13 cellular contexts compared by ENCODE assay signal in the genomic region with DNA sequence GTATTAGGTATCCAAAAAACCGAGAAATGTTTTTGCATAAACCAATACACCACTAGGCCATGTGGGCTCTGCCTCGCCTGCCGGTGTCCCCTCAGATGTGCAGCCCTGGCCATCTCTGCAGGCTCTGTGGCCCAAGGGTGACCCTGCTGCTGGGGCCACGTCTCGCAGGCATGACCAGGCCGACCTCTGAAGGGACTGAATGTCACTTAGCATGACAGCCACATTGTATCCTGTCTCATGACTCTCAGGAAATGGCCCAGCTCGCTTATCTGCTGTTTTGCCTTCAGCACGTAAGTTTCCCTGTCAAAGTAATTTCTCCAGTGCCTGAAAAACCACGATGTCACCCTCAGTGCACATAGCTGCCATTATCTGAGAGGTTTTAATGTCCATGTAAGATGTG.
"Had no signal": no experiment of that assay in that cellular context is flagged by ENCODE, and none has a peak within 500 bp of the region (broad histone marks: within the 10 kb centered on the region; RNA-seq: fewer than 3 reads in every experiment).

No MANE protein-coding gene starts in this region.

- H3K4me1 ChIP-seq: foreskin keratinocyte had no signal

- H3K27me3 ChIP-seq: ascending aorta, foreskin keratinocyte, hepatocyte, ovary, testis had no signal

- H3K36me3 ChIP-seq: ascending aorta, ovary had no signal

- H3K9me3 ChIP-seq: ascending aorta, ovary, testis had no signal

- H3K4me3 ChIP-seq: ascending aorta, hepatocyte, ovary, testis had no signal

- DNase-seq: activated CD4-positive, alpha-beta T cell treated with anti-CD3 and anti-CD28 coated beads for 36 hours; activated CD8-positive, alpha-beta memory T cell treated with anti-CD3 and anti-CD28 coated beads for 24 hours; activated naive CD4-positive, alpha-beta T cell treated with Interleukin-2 at 50 U/mL for 16 hours; activated naive CD8-positive, alpha-beta T cell treated with anti-CD3 and anti-CD28 coated beads, Interleukin-2, amount 50 U/mL, for 24 hours; foreskin keratinocyte; ovary; stimulated activated CD4-positive, alpha-beta T cell treated with anti-CD3 and anti-CD28 coated beads, Interleukin-4, amount 100 ng/mL, for 24 hours; stimulated activated naive CD8-positive, alpha-beta T cell treated with anti-CD3 and anti-CD28 coated beads, Interleukin-15, amount 100 ng/mL, for 72 hours; T-helper 2 cell; testis had no signal

- H3K27ac ChIP-seq: ascending aorta, foreskin keratinocyte, hepatocyte, ovary, testis, VCaP had no signal

- ATAC-seq: activated CD4-positive, alpha-beta T cell treated with anti-CD3 and anti-CD28 coated beads for 36 hours; activated naive CD8-positive, alpha-beta T cell treated with anti-CD3 and anti-CD28 coated beads, Interleukin-2, amount 50 U/mL, for 24 hours; foreskin keratinocyte; stimulated activated naive CD8-positive, alpha-beta T cell treated with anti-CD3 and anti-CD28 coated beads, Interleukin-15, amount 100 ng/mL, for 72 hours had no signal
